In genomic region chr16:88936008-88936912, GRCh38 we compare ENCODE assay signal across 10 cellular contexts. TPM values are rescaled to one million over a fixed set of nuclear protein-coding genes. Genes with fewer than 3 reads are reported as not detected.
DNase-seq lines count a peak whose midpoint lies in the region; ATAC-seq and TF ChIP-seq lines count a peak whose summit lies in the region.
"Had no signal": no experiment of that assay in that cellular context is flagged by ENCODE, and none has a peak within 500 bp of the region (broad histone marks: within the 10 kb centered on the region; RNA-seq: fewer than 3 reads in every experiment).

No MANE protein-coding gene starts in this region.

- no peak overlapping the region for H3K27ac Mint-ChIP-seq in central memory CD8-positive, alpha-beta T cell (ENCODE audit: low read depth)
- H3K27ac Mint-ChIP-seq in neural progenitor cell: no peak overlapping the region

- peak; percentile 16 for ATAC-seq in central memory CD8-positive, alpha-beta T cell (replicated peaks; ENCODE audit: extremely low read depth, poor library complexity, severe bottlenecking)

- H3F3A ChIP-seq in neural progenitor cell (ENCODE audit: low read depth): peaks cover 19% of the 10 kb centered on the region

- peaks cover 3% of the 10 kb centered on the region for H3K36me3 Mint-ChIP-seq in central memory CD8-positive, alpha-beta T cell (ENCODE audit: insufficient read depth)
- no peaks in the 10 kb centered on the region for H3K36me3 Mint-ChIP-seq in neural progenitor cell

- H3K4me1 ChIP-seq in Karpas-422 (ENCODE audit: low read length): no peaks in the 10 kb centered on the region
- no peaks in the 10 kb centered on the region for H3K4me1 ChIP-seq in neural progenitor cell

- TF ChIP-seq CTCF in neural progenitor cell (IDR thresholded peaks at IDR 0.05) (peak; percentile 4), WERI-Rb-1 (IDR thresholded peaks at IDR 0.05; ENCODE audit: low read depth, low read length) (no peak)

- no peak overlapping the region for H3K9ac ChIP-seq in Karpas-422 (ENCODE audit: low read length)
- no peak overlapping the region for H3K9ac ChIP-seq in neural progenitor cell

- no peak overlapping the region for H3K4me2 ChIP-seq in Karpas-422 (ENCODE audit: low read depth, low read length, poor library complexity, severe bottlenecking)
- H3K4me2 ChIP-seq in neural progenitor cell: no peak overlapping the region

- no peaks in the 10 kb centered on the region for H3K79me2 ChIP-seq in Karpas-422 (ENCODE audit: low read length)
- no peaks in the 10 kb centered on the region for H3K79me2 ChIP-seq in neural progenitor cell (ENCODE audit: low read depth)

- no peaks in the 10 kb centered on the region for H3K36me3 ChIP-seq in Karpas-422 (ENCODE audit: insufficient read depth, low read length)
- no peaks in the 10 kb centered on the region for H3K36me3 ChIP-seq in neural progenitor cell
- H3K36me3 ChIP-seq in WERI-Rb-1: no peaks in the 10 kb centered on the region
- H3K36me3 ChIP-seq: pancreas had no signal

- H3K27ac ChIP-seq in Karpas-422 (ENCODE audit: low read length) (no peak overlapping the region), neural progenitor cell (no peak overlapping the region), WERI-Rb-1 (no peak overlapping the region)

- 0 out of 2 replicates have a peak, but pooled peaks cover 4% of the 10 kb centered on the region for H4K20me1 ChIP-seq in Karpas-422 (ENCODE audit: insufficient read depth, low read depth, low read length)
- peaks cover 10% of the 10 kb centered on the region for H4K20me1 ChIP-seq in neural progenitor cell (ENCODE audit: low read depth)

- no peaks in the 10 kb centered on the region for H3K9me2 ChIP-seq in Karpas-422 (replicated peaks; ENCODE audit: insufficient read depth, low read length)

- H3K4me3 ChIP-seq in Karpas-422 (ENCODE audit: low read length) (no peak overlapping the region), neural progenitor cell (no peak overlapping the region), WERI-Rb-1 (ENCODE audit: low read depth, low read length) (no peak overlapping the region)

- no peaks in the 10 kb centered on the region for H3K9me3 ChIP-seq in Karpas-422 (ENCODE audit: low read length)
- H3K9me3 ChIP-seq in neural progenitor cell (ENCODE audit: low read depth): no peaks in the 10 kb centered on the region
- H3K9me3 ChIP-seq in WERI-Rb-1 (ENCODE audit: severe bottlenecking): no peaks in the 10 kb centered on the region
- H3K9me3 ChIP-seq: pancreas had no signal

- no peak overlapping the region for H2AFZ ChIP-seq in Karpas-422 (ENCODE audit: low read length)
- no peak overlapping the region for H2AFZ ChIP-seq in neural progenitor cell (replicated peaks)

- H3K9me3 Mint-ChIP-seq in central memory CD8-positive, alpha-beta T cell: no peaks in the 10 kb centered on the region
- no peaks in the 10 kb centered on the region for H3K9me3 Mint-ChIP-seq in neural progenitor cell

- DNase-seq in DMS153 treated with DMSO at 0.1 percent for 48 hours (lab: John Stamatoyannopoulos, UW; ENCODE audit: unreplicated experiment) (peak; percentile 61), Karpas-422 (peak; percentile 67), neural progenitor cell (ENCODE audit: low spot score) (no peak), AG08395 (ENCODE audit: low spot score) (no peak), GM03348 (ENCODE audit: low spot score) (no peak), WERI-Rb-1 (no peak), GM19240 (ENCODE audit: insufficient read length, low spot score) (no peak)
- no peak for DNase-seq in central memory CD8-positive, alpha-beta T cell (ENCODE audit: low spot score in 2 of 2)

- H3K27me3 ChIP-seq in Karpas-422 (ENCODE audit: low read length) (no peaks in the 10 kb centered on the region), neural progenitor cell (peaks cover 45% of the 10 kb centered on the region), WERI-Rb-1 (ENCODE audit: insufficient read depth, low read depth, severe bottlenecking) (no peaks in the 10 kb centered on the region)
- H3K27me3 ChIP-seq: pancreas had no signal

- no peak overlapping the region for H3K4me3 Mint-ChIP-seq in central memory CD8-positive, alpha-beta T cell
- H3K4me3 Mint-ChIP-seq in neural progenitor cell: no peak overlapping the region

- no peaks in the 10 kb centered on the region for H3K4me1 Mint-ChIP-seq in central memory CD8-positive, alpha-beta T cell
- H3K4me1 Mint-ChIP-seq in neural progenitor cell: peaks cover 6% of the 10 kb centered on the region

- peaks cover 34% of the 10 kb centered on the region for H3K27me3 Mint-ChIP-seq in central memory CD8-positive, alpha-beta T cell
- H3K27me3 Mint-ChIP-seq in neural progenitor cell (ENCODE audit: insufficient read depth, low read depth): peaks cover 14% of the 10 kb centered on the region

RNA-seq across cellular contexts. Expression of gene CBFA2T3, which starts 40.7 kb away (rescaled TPM):
- not detected in 2 replicates for total RNA-seq in Karpas-422 (2014; rRNA removed; shearing (Covaris generic); ENCODE audit: low replicate concordance)
- 0.15 and 0.22 TPM in 2 replicates for total RNA-seq in neural progenitor cell (ENCODE audit: low replicate concordance)
- total RNA-seq: activated CD8-positive, alpha-beta memory T cell treated with anti-CD3 and anti-CD28 coated beads for 36 hours had no signal

Comparison
In these comparisons a context has a peak if more than half of its experiments do, and no peak if none do; other contexts are left out.
1. DNase-seq: peak in DMS153 treated with DMSO at 0.1 percent for 48 hours (single experiment) and Karpas-422 (single experiment); none in central memory CD8-positive, alpha-beta T cell (0 of 2), neural progenitor cell (single experiment), AG08395 (single experiment), GM03348 (single experiment), WERI-Rb-1 (single experiment) and GM19240 (single experiment).